ENCODE assay signal across 24 cellular contexts in genomic region chr17:4523946-4524345, GRCh38. TPM values are rescaled to one million over a fixed set of nuclear protein-coding genes. Genes with fewer than 3 reads are reported as not detected.
"Had no signal": no experiment of that assay in that cellular context is flagged by ENCODE, and none has a peak within 500 bp of the region (broad histone marks: within the 10 kb centered on the region; RNA-seq: fewer than 3 reads in every experiment).

No MANE protein-coding gene starts in this region.

- H3K27ac Mint-ChIP-seq: activated naive CD8-positive, alpha-beta T cell; activated T-helper 17 cell treated with anti-CD3 and anti-CD28 coated beads, Interleukin-2, amount 50 U/mL, for 72 hours; dendritic cell treated with granulocyte-macrophage colony-stimulating factor and Interleukin-4, amounts not matched to agents 40 ng/mL and 50 ng/mL, for 4 days; T-helper 1 cell treated with Interleukin-12 subunit alpha and Interleukin-12 subunit beta and Interleukin-4 antibody, amounts not matched to agents 30 μg/mL and 1 μg/mL, for 36 hours; WTC11 had no signal

- H3K4me3 ChIP-seq: adrenal gland, ascending aorta, thyroid gland had no signal

- DNase-seq: activated T-cell treated with anti-CD3 and anti-CD28 coated beads, Interleukin-2, amount 50 U/mL, for 1 hour; adrenal gland; brain microvascular endothelial cell; caudate nucleus; effector memory CD4-positive, alpha-beta T cell; foreskin melanocyte; hippocampal formation; occipital lobe; small intestine; stimulated activated CD4-positive, alpha-beta T cell treated with anti-CD3 and anti-CD28 coated beads, Interleukin-2, amount 100 ng/mL, for 24 hours; stimulated activated naive CD4-positive, alpha-beta T cell; T1000 had no signal

- H3K36me3 ChIP-seq: adrenal gland, ascending aorta, brain microvascular endothelial cell, thyroid gland had no signal

- H3K9me3 Mint-ChIP-seq: activated T-helper 17 cell treated with anti-CD3 and anti-CD28 coated beads, Interleukin-2, amount 50 U/mL, for 72 hours; dendritic cell treated with granulocyte-macrophage colony-stimulating factor and Interleukin-4, amounts not matched to agents 40 ng/mL and 50 ng/mL, for 4 days; T-helper 1 cell treated with Interleukin-12 subunit alpha and Interleukin-12 subunit beta and Interleukin-4 antibody, amounts not matched to agents 30 μg/mL and 1 μg/mL, for 36 hours; WTC11 had no signal

- H3K36me3 Mint-ChIP-seq: activated naive CD8-positive, alpha-beta T cell; WTC11 had no signal

- H3K4me3 Mint-ChIP-seq: activated naive CD8-positive, alpha-beta T cell; activated T-helper 17 cell treated with anti-CD3 and anti-CD28 coated beads, Interleukin-2, amount 50 U/mL, for 72 hours; dendritic cell treated with granulocyte-macrophage colony-stimulating factor and Interleukin-4, amounts not matched to agents 40 ng/mL and 50 ng/mL, for 4 days; T-helper 1 cell treated with Interleukin-12 subunit alpha and Interleukin-12 subunit beta and Interleukin-4 antibody, amounts not matched to agents 30 μg/mL and 1 μg/mL, for 36 hours; WTC11 had no signal

- ATAC-seq: activated T-helper 17 cell treated with anti-CD3 and anti-CD28 coated beads, Interleukin-2, amount 50 U/mL, for 72 hours; sciatic nerve; WTC11 had no signal

- H3K27ac ChIP-seq: ascending aorta, brain microvascular endothelial cell had no signal

- H3K27me3 ChIP-seq: adrenal gland, ascending aorta, brain microvascular endothelial cell, thyroid gland had no signal

- H3K4me1 Mint-ChIP-seq: activated T-helper 17 cell treated with anti-CD3 and anti-CD28 coated beads, Interleukin-2, amount 50 U/mL, for 72 hours had no signal

- H3K9me3 ChIP-seq: adrenal gland, ascending aorta, thyroid gland had no signal

- H3K27me3 Mint-ChIP-seq: activated naive CD8-positive, alpha-beta T cell; activated T-helper 17 cell treated with anti-CD3 and anti-CD28 coated beads, Interleukin-2, amount 50 U/mL, for 72 hours had no signal

RNA-seq across cellular contexts. Expression of gene GGT6, which starts 36.4 kb away (rescaled TPM):
- total RNA-seq: activated T-helper 17 cell treated with anti-CD3 and anti-CD28 coated beads, Interleukin-2, amount 50 U/mL, for 72 hours; ascending aorta; endothelial cell of umbilical vein; mononuclear cell; myocyte; occipital lobe; sciatic nerve had no signal
- polyA plus RNA-seq: endothelial cell of umbilical vein, neural cell had no signal
